In the genomic region with DNA sequence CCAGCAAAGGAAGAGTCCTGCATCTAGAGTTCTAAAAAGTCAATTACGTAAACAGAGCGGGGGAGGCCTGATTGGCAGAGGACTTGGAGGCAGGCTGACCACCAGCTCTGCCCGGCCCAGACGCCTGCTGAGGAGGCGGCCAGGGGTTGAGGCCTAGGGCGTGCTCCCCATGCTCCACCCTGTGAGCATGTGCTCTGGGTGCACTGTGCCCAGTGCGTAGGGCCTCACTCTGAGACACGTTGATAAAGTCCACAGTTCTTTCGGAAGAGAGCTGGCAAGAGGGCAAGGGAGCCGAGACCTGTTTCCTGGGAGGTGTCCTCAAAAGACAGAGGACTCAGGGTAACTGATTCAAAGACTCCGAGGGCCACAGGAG, we compare ENCODE assay signal across 23 cellular contexts. TPM values are rescaled to one million over a fixed set of nuclear protein-coding genes. Genes with fewer than 3 reads are reported as not detected.
A peak's percentile ranks its signal among the peaks of the same experiment; 100 is the strongest.
DNase-seq lines count a peak whose midpoint lies in the region; ATAC-seq, FAIRE-seq and TF ChIP-seq lines count a peak whose summit lies in the region.
"Had no signal": no experiment of that assay in that cellular context is flagged by ENCODE, and none has a peak within 500 bp of the region (broad histone marks: within the 10 kb centered on the region; RNA-seq: fewer than 3 reads in every experiment).

No MANE protein-coding gene starts in this region.

- intact Hi-C loops in Right ventricle myocardium superior (cut with DNase I) (no loop called here), heart right ventricle (cut with DNase I) (no loop called here)

- WGBS in heart right ventricle, 2 donors, result 92% methylated on average over 11 of the region's 11 CpGs
- WGBS in small intestine, 3 donors, result 39 to 71% (median 52%) methylated on average over 11 of the region's 11 CpGs

- TF ChIP-seq POLR2A in erythroblast (IDR thresholded peaks at IDR 0.05; ENCODE audit: low read length), result no peak

- H3K4me1 ChIP-seq in heart right ventricle, result peaks cover 0 to 10% (median 2%) of the 10 kb centered on the region in 9 donors
- no peaks in the 10 kb centered on the region for H3K4me1 ChIP-seq in small intestine (ENCODE audit: control insufficient read depth in 2 of 2, insufficient read depth in 1 of 2, low read depth in 1 of 2, low read length in 1 of 2)
- H3K4me1 ChIP-seq: BLaER1 treated with 17β-estradiol and CSF1 and Interleukin-3, amounts not matched to agents 10 nM and 100 nM had no signal

- TF ChIP-seq CTCF in heart right ventricle (IDR thresholded peaks at IDR 0.05) (no peak), bronchial epithelial cell (IDR thresholded peaks at IDR 0.05; ENCODE audit: insufficient read depth, low read length, severe bottlenecking) (no peak)

- H3K4me3 ChIP-seq in heart right ventricle (no peak overlapping the region), bronchial epithelial cell (ENCODE audit: low read depth, low read length) (no peak overlapping the region), small intestine (ENCODE audit: low read depth in 1 of 2, low read length in 2 of 2) (no peak overlapping the region)
- H3K4me3 ChIP-seq: A549; BLaER1 treated with 17β-estradiol and CSF1 and Interleukin-3, amounts not matched to agents 10 nM and 100 nM had no signal

- H3K27ac ChIP-seq in heart right ventricle (no peak overlapping the region), small intestine (ENCODE audit: low read depth in 1 of 2, low read length in 1 of 2) (no peak overlapping the region)
- H3K27ac ChIP-seq: A549; BLaER1 treated with 17β-estradiol and CSF1 and Interleukin-3, amounts not matched to agents 10 nM and 100 nM; C4-2B had no signal

- H3K9me3 ChIP-seq in heart right ventricle (peaks cover 0 to 8% (median 3%) of the 10 kb centered on the region in 11 donors), small intestine (ENCODE audit: control insufficient read depth, low read depth) (no peaks in the 10 kb centered on the region)

- FAIRE-seq in bronchial epithelial cell (lab: Jason Lieb, UNC), result peak; percentile 84
- FAIRE-seq in small intestine (lab: Jason Lieb, UNC), result no peak
- FAIRE-seq: A549, D721Med, G401.6, GM12891, GM19239 had no signal

- ATAC-seq in Right ventricle myocardium superior (ENCODE audit: poor library complexity) (no peak), heart right ventricle (no peak)
- ATAC-seq: A549; CD8-positive, alpha-beta T cell had no signal

- H3K27me3 ChIP-seq in heart right ventricle (peaks cover 0 to 6% (median 0%) of the 10 kb centered on the region in 7 donors), bronchial epithelial cell (ENCODE audit: control insufficient read depth, insufficient read depth, low read length) (peaks cover 3% of the 10 kb centered on the region), small intestine (ENCODE audit: control insufficient read depth in 2 of 2, insufficient read depth in 2 of 2, low read length in 2 of 2) (no peaks in the 10 kb centered on the region)
- H3K27me3 ChIP-seq: BLaER1 treated with 17β-estradiol and CSF1 and Interleukin-3, amounts not matched to agents 10 nM and 100 nM had no signal

- H3K36me3 ChIP-seq in heart right ventricle (no peaks in the 10 kb centered on the region), bronchial epithelial cell (ENCODE audit: control insufficient read depth, insufficient read depth, low read length) (no peaks in the 10 kb centered on the region), small intestine (ENCODE audit: control insufficient read depth in 2 of 2, insufficient read depth in 2 of 2, low read length in 2 of 2) (no peaks in the 10 kb centered on the region)
- H3K36me3 ChIP-seq: BLaER1 treated with 17β-estradiol and CSF1 and Interleukin-3, amounts not matched to agents 10 nM and 100 nM had no signal

- DNase-seq in Right ventricle myocardium superior (peak; percentile 20), heart right ventricle (no peak), bronchial epithelial cell (ENCODE audit: low read depth) (no peak), mucosa of gallbladder (ENCODE audit: low spot score) (peak; percentile 74), small intestine (peak; percentile 52), NCI-H524 treated with DMSO at 0.1 percent for 48 hours (lab: John Stamatoyannopoulos, UW) (no peak), erythroblast (lab: John Stamatoyannopoulos, UW) (no peak)
- DNase-seq: AML-193; Caco-2; Calu3; CD4-positive, alpha-beta T cell; CD8-positive, alpha-beta T cell; DMS79 treated with DMSO at 0.1 percent for 48 hours; GF-D8 had no signal

RNA-seq across cellular contexts. Expression of gene GRIK4, which starts 25.2 kb away (rescaled TPM):
- 0.11 TPM for total RNA-seq in Right ventricle myocardium superior
- under 1 TPM in 5 of 10 donors, not detected in 5; 0.12 to 0.85 (median 0.46) TPM for total RNA-seq in heart right ventricle
- polyA plus RNA-seq in heart right ventricle, result under 1 TPM in 1 of 2 donors, not detected in 1; 0.01 TPM
- not detected in 2 replicates for total RNA-seq in bronchial epithelial cell
- 2.9 TPM for total RNA-seq in mucosa of gallbladder
- polyA plus RNA-seq in small intestine, result under 1 TPM in 2 of 3 donors, not detected in 1; 0.15 to 0.27 TPM
- total RNA-seq: A172; Calu3; CD4-positive, alpha-beta T cell; CD8-positive, alpha-beta T cell had no signal
- polyA plus RNA-seq: BJ had no signal

Comparison
In these comparisons a context has a peak if more than half of its experiments do, and no peak if none do; other contexts are left out.
1. DNase-seq: peak in Right ventricle myocardium superior (single experiment), mucosa of gallbladder (single experiment) and small intestine (single experiment); none in heart right ventricle (0 of 2), bronchial epithelial cell (single experiment), NCI-H524 treated with DMSO at 0.1 percent for 48 hours (single experiment) and erythroblast (0 of 2).